Comparison of ENCODE assay signal across 20 cellular contexts in genomic region chr3:181613813-181614212, GRCh38.
DNase-seq lines count a peak whose midpoint lies in the region; ATAC-seq and TF ChIP-seq lines count a peak whose summit lies in the region.
"Had no signal": no experiment of that assay in that cellular context is flagged by ENCODE, and none has a peak within 500 bp of the region (broad histone marks: within the 10 kb centered on the region; RNA-seq: fewer than 3 reads in every experiment).

No MANE protein-coding gene starts in this region.

- intact Hi-C loops in dorsolateral prefrontal cortex (cut with DNase I): loop anchor here in 1 of 2 donors (5.0 to 10.0 kb wide), 3 partner anchors 49 to 157 kb away; no protein-coding TSS in a partner anchor

- peak overlapping the region in 58 of 59 donors; percentile 31 to 95 (median 84) for H3K27ac ChIP-seq in dorsolateral prefrontal cortex
- H3K27ac ChIP-seq in layer of hippocampus (ENCODE audit: low read depth, low read length): peak overlapping the region; percentile 49
- H3K27ac ChIP-seq: A549, BLaER1 had no signal

- no peak for TF ChIP-seq CTCF in dorsolateral prefrontal cortex (IDR thresholded peaks at IDR 0.05 in 54 of 56, conservative IDR thresholded peaks at IDR 0.05 in 2 of 56; ENCODE audit: low read depth in 1 of 56, partially characterized antibody in 56 of 56)

- H3K27me3 ChIP-seq in dorsolateral prefrontal cortex: no peaks in the 10 kb centered on the region
- no peaks in the 10 kb centered on the region for H3K27me3 ChIP-seq in layer of hippocampus (ENCODE audit: control insufficient read depth, insufficient read depth, low read length)
- H3K27me3 ChIP-seq: BLaER1 had no signal

- peak overlapping the region in 51 of 59 donors; percentile 1 to 66 (median 35) for H3K4me3 ChIP-seq in dorsolateral prefrontal cortex
- H3K4me3 ChIP-seq: A549, BLaER1 had no signal

- no peak for ATAC-seq in GM18868 (IDR thresholded peaks at IDR 0.05; ENCODE audit: unreplicated experiment)
- ATAC-seq: A549, HepG2 had no signal

- DNase-seq in OCI-M1 (lab: John Stamatoyannopoulos, UW) (peak; percentile 4), dorsolateral prefrontal cortex (no peak), pons (ENCODE audit: low spot score) (peak; percentile 75), 8988T (no peak)
- no peak for DNase-seq in NK-92 treated with Interleukin-12 subunit alpha and Interleukin-12 subunit beta, amount 100 ng/mL, for 24 hours (lab: John Stamatoyannopoulos, UW)
- no peak for DNase-seq in stimulated activated CD4-positive, alpha-beta T cell treated with anti-CD3 and anti-CD28 coated beads, Interleukin-2, amount 100 ng/mL, for 48 hours
- DNase-seq: Calu3; CD4-positive, alpha-beta memory T cell; KBM-7; NCI-H1417; NCI-H187; NCI-H2227 treated with DMSO at 0.1 percent for 48 hours; NCI-H524; Right ventricle myocardium superior; SK-N-SH had no signal

Comparison
In these comparisons a context has a peak if more than half of its experiments do, and no peak if none do; other contexts are left out.
1. DNase-seq: peak in OCI-M1 (single experiment) and pons (single experiment); none in dorsolateral prefrontal cortex (0 of 10), NK-92 treated with Interleukin-12 subunit alpha and Interleukin-12 subunit beta, amount 100 ng/mL, for 24 hours (single experiment), 8988T (single experiment) and stimulated activated CD4-positive, alpha-beta T cell treated with anti-CD3 and anti-CD28 coated beads, Interleukin-2, amount 100 ng/mL, for 48 hours (0 of 2).